Comparison of ENCODE assay signal across 20 cellular contexts in the genomic region with DNA sequence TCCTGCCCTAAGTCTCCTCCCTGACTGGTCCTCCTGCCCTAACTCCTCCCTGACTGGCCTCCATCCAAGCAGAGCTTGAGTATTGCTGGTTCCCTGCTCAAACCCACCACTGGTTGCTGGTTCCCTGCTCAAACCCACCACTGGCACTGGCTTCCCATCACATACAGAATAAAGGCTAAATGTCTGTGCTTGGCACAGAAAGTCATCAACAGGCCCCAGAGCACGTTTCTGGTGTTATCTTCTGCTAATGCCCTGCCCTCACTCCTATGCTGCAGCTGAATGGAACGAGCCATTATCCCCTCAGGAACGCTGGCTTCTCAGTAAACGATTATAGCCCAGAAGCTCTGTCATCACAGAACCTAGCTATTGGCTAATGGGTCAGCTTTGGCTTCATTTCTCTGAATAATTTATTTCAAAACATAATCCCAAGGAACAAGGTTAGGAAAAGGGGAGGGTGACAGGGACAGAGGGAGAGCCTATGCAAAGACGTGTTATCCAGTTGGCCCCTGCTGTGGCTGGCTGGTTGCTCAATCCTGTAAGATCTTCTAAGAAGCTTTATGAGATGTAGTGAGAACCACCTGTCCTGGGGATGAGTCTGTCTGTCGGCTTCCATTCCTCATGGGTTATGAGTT. TPM values are rescaled to one million over a fixed set of nuclear protein-coding genes. Genes with fewer than 3 reads are reported as not detected.
DNase-seq lines count a peak whose midpoint lies in the region; ATAC-seq, FAIRE-seq and TF ChIP-seq lines count a peak whose summit lies in the region.
"Had no signal": no experiment of that assay in that cellular context is flagged by ENCODE, and none has a peak within 500 bp of the region (broad histone marks: within the 10 kb centered on the region; RNA-seq: fewer than 3 reads in every experiment).

No MANE protein-coding gene starts in this region.

- no TSS peak for BruUV-seq in K562 (replicated peaks; lab: Mats Ljungman, UMichigan)

- TF ChIP-seq EP300 in K562 (IDR thresholded peaks at IDR 0.05; ENCODE audit: low read length): no peak

- H3K27ac ChIP-seq in GM23248 (no peak overlapping the region), K562 (ENCODE audit: extremely low read depth, low read depth, low read length) (no peak overlapping the region), neuronal stem cell (replicated peaks; ENCODE audit: low read length) (no peak overlapping the region)
- H3K27ac ChIP-seq: suprapubic skin had no signal

- ATAC-seq in K562 (no peak), HG02884 (IDR thresholded peaks at IDR 0.05; ENCODE audit: unreplicated experiment) (no peak), HG02610 (IDR thresholded peaks at IDR 0.05; ENCODE audit: unreplicated experiment) (no peak)
- ATAC-seq: naive thymus-derived CD8-positive, alpha-beta T cell had no signal

- TF ChIP-seq CTCF in K562 (IDR thresholded peaks at IDR 0.05 in 2 of 3, conservative IDR thresholded peaks at IDR 0.05 in 1 of 3; ENCODE audit: insufficient read depth in 2 of 3, low read depth in 1 of 3, low read length in 3 of 3): no peak

- no peak overlapping the region for H3K4ac ChIP-seq in neuronal stem cell (ENCODE audit: low read length)

- intact Hi-C loops in K562 (cut with micrococcal nuclease): loop anchor here (10.0 kb wide), 2 partner anchors 170 to 480 kb away; partner anchors contain the start of gene PPP1R2

- 51 to 59% methylated on average over 6 of the region's 6 CpGs for WGBS in GM23248 (ENCODE audit: low coverage in 1 of 2, low lambda C conversion rate in 2 of 2, missing lambda C conversion rate in 2 of 2), 2 experiments
- WGBS in K562 (ENCODE audit: insufficient coverage, low coverage, missing lambda C conversion rate): 9% methylated on average over 6 of the region's 6 CpGs
- no CpG with 5 or more reads among the region's 6 CpGs for whole genome bisulfite sequencing in neuronal stem cell (ENCODE audit: extremely low coverage in 2 of 2, insufficient read length in 2 of 2, insufficient replicate concordance in 1 of 2), 2 donors

- no peaks in the 10 kb centered on the region for H3K79me1 ChIP-seq in neuronal stem cell (ENCODE audit: low read depth, low read length)

- no peaks in the 10 kb centered on the region for H3F3A ChIP-seq in GM23248 (ENCODE audit: insufficient read depth)

- no peak overlapping the region for H4K8ac ChIP-seq in neuronal stem cell (ENCODE audit: low read depth, low read length)

- H3K14ac ChIP-seq in neuronal stem cell (ENCODE audit: low read length): peak overlapping the region; percentile 39

- H2AK5ac ChIP-seq in neuronal stem cell (ENCODE audit: low read depth, low read length): no peak overlapping the region

- POLR2A ChIA-PET in K562 (lab: Yijun Ruan, JAX): interaction anchor here (0.6 to 1.2 kb wide), 3 partner anchors 10 to 1819 kb away, joined by 3 to 5 read pairs (median 3); no protein-coding TSS in a partner anchor

- H3K4me3 ChIP-seq in GM23248 (no peak overlapping the region), K562 (no peak overlapping the region), neuronal stem cell (ENCODE audit: low read length in 2 of 2) (no peak overlapping the region)
- H3K4me3 ChIP-seq: suprapubic skin had no signal

- CTCF ChIA-PET in K562 (lab: Yijun Ruan, JAX; ENCODE audit: low intra/inter-chr PET ratio): interaction anchor here (0.6 kb wide), 1 partner anchor 15 kb away, joined by 3 read pairs; no protein-coding TSS in a partner anchor

- H4K91ac ChIP-seq in neuronal stem cell (ENCODE audit: low read depth, low read length, poor library complexity): no peak overlapping the region

- H2AFZ ChIP-seq in GM23248 (no peak overlapping the region), K562 (ENCODE audit: low read depth, low read length) (no peak overlapping the region), neuronal stem cell (ENCODE audit: low read length) (no peak overlapping the region)

- H2BK15ac ChIP-seq in neuronal stem cell (ENCODE audit: low read length): no peak overlapping the region

- FAIRE-seq in K562 (lab: Jason Lieb, UNC): no peak
- FAIRE-seq: RCC 7860 had no signal

- TF ChIP-seq POLR2A in K562 (conservative IDR thresholded peaks at IDR 0.05): no peak

- H2BK120ac ChIP-seq in neuronal stem cell (ENCODE audit: low read depth, low read length): no peak overlapping the region

- H3K36me3 ChIP-seq in GM23248 (ENCODE audit: low read depth) (no peaks in the 10 kb centered on the region), K562 (ENCODE audit: control insufficient read depth, insufficient read depth, low read length) (no peaks in the 10 kb centered on the region), neuronal stem cell (replicated peaks in 1 of 2; ENCODE audit: control insufficient read depth in 2 of 2, insufficient read depth in 2 of 2, low read length in 2 of 2) (no peaks in the 10 kb centered on the region)

- H3K9me3 ChIP-seq in GM23248 (ENCODE audit: low read depth) (no peaks in the 10 kb centered on the region), K562 (replicated peaks; ENCODE audit: control insufficient read depth, insufficient read depth, low read depth, low read length) (no peaks in the 10 kb centered on the region), neuronal stem cell (replicated peaks in 1 of 2; ENCODE audit: control insufficient read depth in 2 of 2, insufficient read depth in 1 of 2, low read depth in 1 of 2, low read length in 2 of 2) (peaks cover 0 to 5% of the 10 kb centered on the region in 2 donors)
- H3K9me3 ChIP-seq: SK-N-SH, suprapubic skin had no signal

- in situ Hi-C loops in Caki2 (cut with HindIII; ENCODE audit: low pct_unique_long_range_greater_than_20kb, low sequenced_read_pairs) (no loop called here), GM23248 (cut with MboI) (no loop called here), K562 (cut with MboI) (loop anchor here (5.0 to 25.0 kb wide), 3 partner anchors 97 to 798 kb away; partner anchors contain the start of genes RNF168, SLC51A, SMCO1 and ZDHHC19)

- H4K20me1 ChIP-seq in GM23248 (ENCODE audit: insufficient read depth) (no peaks in the 10 kb centered on the region), K562 (replicated peaks; ENCODE audit: control insufficient read depth, insufficient read depth, low read length) (no peaks in the 10 kb centered on the region; the same call in 1 of the 2 replicates)

- H3K9me2 ChIP-seq in GM23248 (ENCODE audit: insufficient read depth): 0 out of 2 replicates have a peak, but pooled peaks cover under 1% of the 10 kb centered on the region
- H3K9me2 ChIP-seq: SK-N-SH had no signal

- no peak overlapping the region for H2BK12ac ChIP-seq in neuronal stem cell (ENCODE audit: low read length)

- DNase-seq in Caki2 (ENCODE audit: low read depth) (peak; percentile 53), GM23248 (peak; percentile 7), K562 (ENCODE audit: extremely low read depth in 1 of 4, low spot score in 3 of 4) (peak in 1 of 4 experiments; percentile 21), neuronal stem cell (ENCODE audit: low spot score) (no peak), NCI-H748 treated with DMSO at 0.1 percent for 48 hours (lab: John Stamatoyannopoulos, UW) (no peak), cortex of kidney (lab: John Stamatoyannopoulos, UW) (no peak)
- DNase-seq: activated CD4-positive, alpha-beta T cell treated with anti-CD3 and anti-CD28 coated beads, Interleukin-2, amount 50 U/mL, for 1 hour; CD4-positive, alpha-beta memory T cell; DMS53; effector memory CD4-positive, alpha-beta T cell; left cardiac atrium; naive thymus-derived CD8-positive, alpha-beta T cell; NCI-H2081 treated with DMSO at 0.1 percent for 48 hours; NCI-H446 treated with DMSO at 0.1 percent for 48 hours; NK-92 treated with Interleukin-12 subunit alpha and Interleukin-12 subunit beta, amount 100 ng/mL, for 24 hours; SK-N-SH had no signal

- H3K9ac ChIP-seq in GM23248: no peak overlapping the region
- no peak overlapping the region for H3K9ac ChIP-seq in K562 (ENCODE audit: insufficient read depth in 1 of 2, low read depth in 2 of 2, low read length in 2 of 2)
- no peak overlapping the region for H3K9ac ChIP-seq in neuronal stem cell (ENCODE audit: low read depth, low read length, poor library complexity)
- H3K9ac ChIP-seq: SK-N-SH had no signal

- H3K9me1 ChIP-seq in K562 (ENCODE audit: control insufficient read depth, insufficient read depth, low read length): no peaks in the 10 kb centered on the region

- H3K79me2 ChIP-seq in GM23248 (ENCODE audit: insufficient read depth): no peaks in the 10 kb centered on the region
- no peaks in the 10 kb centered on the region for H3K79me2 ChIP-seq in K562 (ENCODE audit: control insufficient read depth, insufficient read depth, low read length)

- H3K27me3 ChIP-seq in GM23248 (replicated peaks; ENCODE audit: insufficient read depth): 0 out of 2 replicates have a peak, but pooled peaks cover 4% of the 10 kb centered on the region
- peaks cover 22 to 23% of the 10 kb centered on the region in 2 experiments for H3K27me3 ChIP-seq in K562 (ENCODE audit: control insufficient read depth in 2 of 2, insufficient read depth in 2 of 2, low read length in 2 of 2)
- peaks cover 0 to 23% (median 0%) of the 10 kb centered on the region in 3 experiments for H3K27me3 ChIP-seq in neuronal stem cell (ENCODE audit: control insufficient read depth in 3 of 3, insufficient read depth in 3 of 3, low read depth in 1 of 3, low read length in 3 of 3)
- H3K27me3 ChIP-seq: suprapubic skin had no signal

- H3K4me1 ChIP-seq in GM23248 (ENCODE audit: insufficient read depth) (no peaks in the 10 kb centered on the region), K562 (replicated peaks in 1 of 2; ENCODE audit: control insufficient read depth in 2 of 2, insufficient read depth in 2 of 2, low read length in 2 of 2) (peaks cover 0 to 9% of the 10 kb centered on the region in 2 experiments; a peak in 3 of 5 replicates), neuronal stem cell (ENCODE audit: control insufficient read depth in 2 of 2, insufficient read depth in 1 of 2, low read depth in 1 of 2, low read length in 2 of 2) (peaks cover 3 to 16% of the 10 kb centered on the region in 2 donors)

- no peak for TF ChIP-seq RAD21 in K562 (CRISPR knock-in tag; conservative IDR thresholded peaks at IDR 0.05 in 1 of 2, IDR thresholded peaks at IDR 0.05 in 1 of 2)

- no peak overlapping the region for H3K4me2 ChIP-seq in GM23248 (ENCODE audit: unreplicated experiment)
- no peak overlapping the region for H3K4me2 ChIP-seq in K562 (ENCODE audit: insufficient read depth, low read length)
- no peak overlapping the region for H3K4me2 ChIP-seq in neuronal stem cell (ENCODE audit: insufficient read depth, low read length, poor library complexity, severe bottlenecking)
- H3K4me2 ChIP-seq: SK-N-SH had no signal

- no peak overlapping the region for H3K23ac ChIP-seq in neuronal stem cell (ENCODE audit: low read depth, low read length, poor library complexity)

- H2BK5ac ChIP-seq in neuronal stem cell (ENCODE audit: low read length): no peak overlapping the region

- no peak overlapping the region for H3K18ac ChIP-seq in neuronal stem cell (ENCODE audit: low read length)

RNA-seq across cellular contexts. Expression of gene MUC20, which starts 6.3 kb away (rescaled TPM):
- 0.17 and 29.7 TPM in 2 replicates for total RNA-seq in Caki2 (2014; rRNA removed; shearing (Covaris generic); ENCODE audit: low replicate concordance)
- total RNA-seq in GM23248 (2014; rRNA removed; shearing (Covaris generic)): not detected in 2 replicates
- not detected in 2 replicates for polyA plus RNA-seq in GM23248 (2016; fragmentation: Nextera tagmentation; extraction: Ambion mirVana)
- 0.51 and 0.63 TPM in 2 replicates for total RNA-seq in K562 (2011; cell fraction: chromatin; rRNA removed; ENCODE audit: low replicate concordance)
- total RNA-seq in K562 (2011; cell fraction: nucleolus; rRNA removed): 0.17 and 0.39 TPM in 2 replicates
- total RNA-seq in K562 (2011; cell fraction: nucleoplasm; rRNA removed): not detected in 2 replicates
- not detected in 2 replicates for total RNA-seq in K562 (2014; rRNA removed)
- not detected in 2 replicates for total RNA-seq in K562 (2014; rRNA removed; fragmentation: Illumina TruSeq; extraction: Trizol)
- 0.18 TPM in 1 of 2 replicates, not detected in the other for total RNA-seq in K562 (2015; rRNA removed; fragmentation: Illumina TruSeq; extraction: Trizol)
- 0.16 and 0.25 TPM in 2 replicates for total RNA-seq in K562 (2021)
- 0.11 and 0.15 TPM in 2 replicates for polyA plus RNA-seq in K562 (2011; rRNA removed)
- polyA plus RNA-seq in K562 (2011; cell fraction: cytosol; rRNA removed): 0.09 and 0.12 TPM in 2 replicates
- 0.41 and 0.63 TPM in 2 replicates for polyA plus RNA-seq in K562 (2011; cell fraction: nucleus; rRNA removed)
- 0.22 and 1.2 TPM in 2 replicates for polyA plus RNA-seq in K562 (2012)
- 0.15 and 0.44 TPM in 2 replicates for polyA plus RNA-seq in K562 (2014; fragmentation: Illumina TruSeq; extraction: Trizol)
- polyA plus RNA-seq in K562 (2014; fragmentation: Nextera tagmentation; extraction: Ambion mirVana): under 1 TPM in 1 of 2 experiments, not detected in 1; 0.03 TPM
- polyA plus RNA-seq in K562 (2014; rRNA removed): 0.22 and 0.23 TPM in 2 replicates
- not detected in 2 replicates for polyA minus RNA-seq in K562 (2011; rRNA and poly(A)+ RNA removed)
- polyA minus RNA-seq in K562 (2011; cell fraction: cytosol; rRNA and poly(A)+ RNA removed): not detected in 2 replicates
- polyA minus RNA-seq in K562 (2011; cell fraction: nucleus; rRNA and poly(A)+ RNA removed): not detected in 2 replicates
- 1.2 TPM for polyA plus RNA-seq in neuronal stem cell (2013, experiment 1 of 2)
- 1.3 TPM for polyA plus RNA-seq in neuronal stem cell (2013, experiment 2 of 2)

Comparison
In these comparisons a context has a peak if more than half of its experiments do, and no peak if none do; other contexts are left out.
1. DNase-seq: peak in Caki2 (single experiment) and GM23248 (single experiment); none in neuronal stem cell (single experiment), NCI-H748 treated with DMSO at 0.1 percent for 48 hours (single experiment) and cortex of kidney (single experiment).